Comparison of ENCODE assay signal across 8 cellular contexts in genomic region chr13:41648314-41648935, GRCh38.
DNase-seq lines count a peak whose midpoint lies in the region; ATAC-seq and TF ChIP-seq lines count a peak whose summit lies in the region.
"Had no signal": no experiment of that assay in that cellular context is flagged by ENCODE, and none has a peak within 500 bp of the region (broad histone marks: within the 10 kb centered on the region; RNA-seq: fewer than 3 reads in every experiment).

No MANE protein-coding gene starts in this region.

- H3K36me3 ChIP-seq in HUES6 (ENCODE audit: control insufficient read depth, insufficient read depth, low read length) (no peaks in the 10 kb centered on the region), transverse colon (no peaks in the 10 kb centered on the region)

- WGBS in transverse colon (ENCODE audit: low coverage in 1 of 2), 2 donors: 46 to 52% methylated on average over 4 to 5 of the region's 5 CpGs

- in situ Hi-C loops in astrocyte of the cerebellum (cut with HindIII; ENCODE audit: low sequenced_read_pairs) (no loop called here), transverse colon (cut with MboI; ENCODE audit: low pct_ligation_motif_present in 1 of 4, low pct_unique_long_range_greater_than_20kb in 1 of 4, low sequenced_read_pairs in 3 of 4) (loop anchor here in 1 of 4 donors (25.0 kb wide), 1 partner anchor 236 kb away; no protein-coding TSS in a partner anchor)

- intact Hi-C loops in left colon (cut with DNase I, micrococcal nuclease): no loop called here
- intact Hi-C loops in transverse colon (cut with DNase I; ENCODE audit: low total_unique reads): no loop called here

- DNase-seq in astrocyte of the cerebellum (ENCODE audit: low read depth) (peak; percentile 59), left colon (no peak), transverse colon (no peak), NCI-H2029 (lab: John Stamatoyannopoulos, UW) (no peak), retina (no peak)
- DNase-seq: activated CD8-positive, alpha-beta memory T cell treated with anti-CD3 and anti-CD28 coated beads, Interleukin-2, amount 50 U/mL, for 48 hours had no signal

- H3K9ac ChIP-seq in HUES6 (ENCODE audit: low read length): no peak overlapping the region

- 0 out of 2 replicates have a peak overlapping the region, but pooled peaks have one; percentile 36 for H3K27ac ChIP-seq in HUES6 (ENCODE audit: low read depth, low read length)
- peak overlapping the region in 3 of 4 donors; percentile 10 to 48 (median 26) for H3K27ac ChIP-seq in transverse colon

- H3K27me3 ChIP-seq in HUES6 (ENCODE audit: control insufficient read depth, insufficient read depth, low read length) (no peaks in the 10 kb centered on the region), transverse colon (no peaks in the 10 kb centered on the region)

- peak; percentile 91 for ATAC-seq in left colon
- no peak for ATAC-seq in HG02981 (IDR thresholded peaks at IDR 0.05; ENCODE audit: unreplicated experiment)

- H3K4me1 ChIP-seq in HUES6 (ENCODE audit: control insufficient read depth, insufficient read depth, low read length) (peaks cover 13% of the 10 kb centered on the region), transverse colon (peaks cover 4 to 20% (median 14%) of the 10 kb centered on the region in 4 donors)

- H3K9me3 ChIP-seq in HUES6 (ENCODE audit: control insufficient read depth, insufficient read depth, low read depth, low read length) (no peaks in the 10 kb centered on the region), transverse colon (no peaks in the 10 kb centered on the region)

- no peak for TF ChIP-seq POLR2A in transverse colon (IDR thresholded peaks at IDR 0.05)

- H3K4me3 ChIP-seq in HUES6 (ENCODE audit: low read depth, low read length) (no peak overlapping the region; the same call in 1 of the 2 replicates), astrocyte of the cerebellum (ENCODE audit: low read depth, low read length) (no peak overlapping the region), transverse colon (no peak overlapping the region)

- no peak for TF ChIP-seq EP300 in transverse colon (IDR thresholded peaks at IDR 0.05; ENCODE audit: low read depth)

- TF ChIP-seq CTCF in astrocyte of the cerebellum (IDR thresholded peaks at IDR 0.05; ENCODE audit: low read depth, low read length, missing control alignments) (no peak), transverse colon (IDR thresholded peaks at IDR 0.05) (no peak)
